ENCODE assay signal across 8 cellular contexts in the genomic region with DNA sequence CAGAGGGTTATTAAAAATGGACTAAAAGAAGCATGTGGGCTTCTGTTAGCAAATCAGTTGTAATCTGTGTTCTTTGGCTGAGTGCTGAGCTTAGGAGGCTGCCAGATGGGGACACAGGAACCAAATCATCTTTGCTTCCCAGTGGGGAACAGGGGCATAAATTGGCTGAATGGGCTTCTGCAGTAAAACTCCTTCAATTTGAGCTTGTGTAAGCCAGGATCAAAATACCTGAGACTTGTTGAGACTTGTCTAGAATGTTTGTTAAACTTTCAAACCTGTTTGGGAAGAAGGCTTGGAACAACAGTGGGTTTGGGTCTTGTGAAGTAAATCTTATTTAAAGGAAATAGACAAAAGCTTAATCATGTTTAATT. TPM values are rescaled to one million over a fixed set of nuclear protein-coding genes. Genes with fewer than 3 reads are reported as not detected.
A peak's percentile ranks its signal among the peaks of the same experiment; 100 is the strongest.
DNase-seq lines count a peak whose midpoint lies in the region; ATAC-seq, FAIRE-seq and TF ChIP-seq lines count a peak whose summit lies in the region.

No MANE protein-coding gene starts in this region.

- TF ChIP-seq RAD21 in HepG2 (CRISPR knock-in tag; IDR thresholded peaks at IDR 0.05): no peak

- H3K27ac ChIP-seq in BLaER1 treated with 17β-estradiol and CSF1 and Interleukin-3, amounts not matched to agents 10 nM and 100 nM: peak overlapping the region in 6 of 11 experiments; percentile 3 to 56 (median 25); a peak in 8 of 22 replicates
- H3K27ac ChIP-seq in KOPT-K1 (ENCODE audit: low read depth, low read length, poor library complexity, severe bottlenecking) (peak overlapping the region; percentile 56), HepG2 (ENCODE audit: extremely low read length, insufficient read depth, low read length) (peak overlapping the region; percentile 14), substantia nigra (ENCODE audit: low read depth, low read length, poor library complexity, severe bottlenecking) (no peak overlapping the region), uterus (peak overlapping the region in 1 of 2 donors; percentile 28)

- H3K9me3 Mint-ChIP-seq in activated T-helper 17 cell treated with anti-CD3 and anti-CD28 coated beads, Interleukin-2, amount 50 U/mL, for 72 hours: no peaks in the 10 kb centered on the region

- no TSS peak for BruUV-seq in HepG2 (replicated peaks; lab: Mats Ljungman, UMichigan)

- no peak overlapping the region for H2AFZ ChIP-seq in HepG2 (ENCODE audit: low read length)

- peak overlapping the region; percentile 88 for H3K27ac Mint-ChIP-seq in activated T-helper 17 cell treated with anti-CD3 and anti-CD28 coated beads, Interleukin-2, amount 50 U/mL, for 72 hours

- in situ Hi-C loops in HepG2 (cut with HindIII; ENCODE audit: extremely low pct_ligation_motif_present, low pct_unique_long_range_greater_than_20kb): no loop called here

- no peak for FAIRE-seq in HepG2 (lab: Jason Lieb, UNC)

- H3K27me3 Mint-ChIP-seq in activated T-helper 17 cell treated with anti-CD3 and anti-CD28 coated beads, Interleukin-2, amount 50 U/mL, for 72 hours: no peaks in the 10 kb centered on the region

- H3K4me1 ChIP-seq in BLaER1 treated with 17β-estradiol and CSF1 and Interleukin-3, amounts not matched to agents 10 nM and 100 nM: peaks cover 63 to 98% (median 78%) of the 10 kb centered on the region in 10 experiments
- H3K4me1 ChIP-seq in HepG2 (ENCODE audit: insufficient read depth, low read length): peaks cover 19% of the 10 kb centered on the region
- H3K4me1 ChIP-seq in uterus: peaks cover 0 to under 1% of the 10 kb centered on the region in 2 donors

- peaks cover 0 to 13% (median 0%) of the 10 kb centered on the region in 11 experiments; a peak in 3 of 22 replicates for H4K20me1 ChIP-seq in BLaER1 treated with 17β-estradiol and CSF1 and Interleukin-3, amounts not matched to agents 10 nM and 100 nM
- H4K20me1 ChIP-seq in HepG2 (ENCODE audit: insufficient read depth, low read length): no peaks in the 10 kb centered on the region

- H3K9me3 ChIP-seq in BLaER1 treated with 17β-estradiol and CSF1 and Interleukin-3, amounts not matched to agents 10 nM and 100 nM (replicated peaks in 1 of 11): no peaks in the 10 kb centered on the region
- H3K9me3 ChIP-seq in KOPT-K1 (ENCODE audit: insufficient read depth, low read length, poor library complexity, severe bottlenecking): no peaks in the 10 kb centered on the region
- no peaks in the 10 kb centered on the region for H3K9me3 ChIP-seq in HepG2 (ENCODE audit: low read length)
- H3K9me3 ChIP-seq in uterus: no peaks in the 10 kb centered on the region

- POLR2A ChIA-PET in HepG2 (lab: Yijun Ruan, JAX): interaction anchor here (0.8 to 1.5 kb wide), 3 partner anchors 24 to 253 kb away, joined by 3 to 6 read pairs (median 4); partner anchors contain the start of gene DMXL1

- no peak overlapping the region for H3K4me3 ChIP-seq in BLaER1 treated with 17β-estradiol and CSF1 and Interleukin-3, amounts not matched to agents 10 nM and 100 nM
- H3K4me3 ChIP-seq in HepG2 (replicated peaks in 1 of 3; ENCODE audit: insufficient read depth in 1 of 3, low read depth in 2 of 3, low read length in 3 of 3) (no peak overlapping the region), uterus (no peak overlapping the region)

- DNase-seq in HepG2 (ENCODE audit: low spot score): no peak
- no peak for DNase-seq in substantia nigra (lab: John Stamatoyannopoulos, UW)
- no peak for DNase-seq in uterus
- no peak for DNase-seq in GM19238 (ENCODE audit: insufficient read length, low spot score)
- DNase-seq in glomerular visceral epithelial cell (ENCODE audit: extremely low spot score): no peak

- H3K36me3 ChIP-seq in BLaER1 treated with 17β-estradiol and CSF1 and Interleukin-3, amounts not matched to agents 10 nM and 100 nM: peaks cover 0 to 4% (median 0%) of the 10 kb centered on the region in 11 experiments; a peak in 1 of 22 replicates
- H3K36me3 ChIP-seq in KOPT-K1 (ENCODE audit: insufficient read depth, low read length) (0 out of 2 replicates have a peak, but pooled peaks cover 4% of the 10 kb centered on the region), HepG2 (replicated peaks in 1 of 2; ENCODE audit: control insufficient read depth in 1 of 2, insufficient read depth in 2 of 2, low read length in 2 of 2) (no peaks in the 10 kb centered on the region), uterus (no peaks in the 10 kb centered on the region)

- TF ChIP-seq EP300 in HepG2 (IDR thresholded peaks at IDR 0.05; ENCODE audit: low read depth in 2 of 2, low read length in 2 of 2): no peak
- no peak for TF ChIP-seq EP300 in HepG2 (CRISPR knock-in tag; IDR thresholded peaks at IDR 0.05; ENCODE audit: borderline replicate concordance)

- peaks cover 73% of the 10 kb centered on the region for H3K4me1 Mint-ChIP-seq in activated T-helper 17 cell treated with anti-CD3 and anti-CD28 coated beads, Interleukin-2, amount 50 U/mL, for 72 hours

- CTCF ChIA-PET in HepG2 (lab: Yijun Ruan, JAX; ENCODE audit: low intra/inter-chr PET ratio, low total read pairs): no interaction called here

- TF ChIP-seq CTCF in HepG2 (CRISPR knock-in tag; IDR thresholded peaks at IDR 0.05) (no peak), uterus (IDR thresholded peaks at IDR 0.05) (no peak)

- H3K9ac ChIP-seq in BLaER1 treated with 17β-estradiol and CSF1 and Interleukin-3, amounts not matched to agents 10 nM and 100 nM: no peak overlapping the region
- no peak overlapping the region for H3K9ac ChIP-seq in HepG2 (ENCODE audit: insufficient read depth, low read depth, low read length)

- H3K4me3 Mint-ChIP-seq in activated T-helper 17 cell treated with anti-CD3 and anti-CD28 coated beads, Interleukin-2, amount 50 U/mL, for 72 hours: peak overlapping the region; percentile 79

- H3K79me2 ChIP-seq in HepG2 (ENCODE audit: insufficient read depth, low read length): no peaks in the 10 kb centered on the region

- H3K27me3 ChIP-seq in BLaER1 treated with 17β-estradiol and CSF1 and Interleukin-3, amounts not matched to agents 10 nM and 100 nM: no peaks in the 10 kb centered on the region
- H3K27me3 ChIP-seq in HepG2 (ENCODE audit: control insufficient read depth in 1 of 2, insufficient read depth in 2 of 2, low read length in 2 of 2) (no peaks in the 10 kb centered on the region), uterus (no peaks in the 10 kb centered on the region)

- intact Hi-C loops in HepG2 (cut with micrococcal nuclease; ENCODE audit: unreplicated experiment): no loop called here
- intact Hi-C loops in uterus (cut with DNase I; ENCODE audit: low total_unique reads): no loop called here

- TF ChIP-seq POLR2A in HepG2 (IDR thresholded peaks at IDR 0.05; ENCODE audit: insufficient read depth in 1 of 2, low read depth in 2 of 2, low read length in 2 of 2) (no peak), uterus (IDR thresholded peaks at IDR 0.05) (no peak)

- H3K4me2 ChIP-seq in BLaER1 treated with 17β-estradiol and CSF1 and Interleukin-3, amounts not matched to agents 10 nM and 100 nM: peak overlapping the region in 9 of 11 experiments; percentile 1 to 81 (median 56); a peak in 13 of 22 replicates
- H3K4me2 ChIP-seq in HepG2 (ENCODE audit: low read depth, low read length): no peak overlapping the region

- no peak for ATAC-seq in activated T-helper 17 cell treated with anti-CD3 and anti-CD28 coated beads, Interleukin-2, amount 50 U/mL, for 72 hours (replicated peaks)
- no peak for ATAC-seq in HepG2

- H3K36me3 Mint-ChIP-seq in activated T-helper 17 cell treated with anti-CD3 and anti-CD28 coated beads, Interleukin-2, amount 50 U/mL, for 72 hours (ENCODE audit: low read depth): peaks cover 67% of the 10 kb centered on the region

TF ChIP-seq in HepG2, 621 proteins besides CTCF, POLR2A, EP300 and RAD21 (continues in another document):
- TF ChIP-seq NKX3-1 (CRISPR knock-in tag; IDR thresholded peaks at IDR 0.05) (no peak), PATZ1 (CRISPR knock-in tag; IDR thresholded peaks at IDR 0.05) (no peak)

RNA-seq across cellular contexts. Expression of gene TNFAIP8, which starts 32.2 kb away (rescaled TPM):
- 100 to 1,000 TPM; 129 to 170 TPM for total RNA-seq in activated T-helper 17 cell treated with anti-CD3 and anti-CD28 coated beads, Interleukin-2, amount 50 U/mL, for 72 hours
- 11.2 and 14.9 TPM in 2 replicates for total RNA-seq in HepG2 (2016; rRNA removed; fragmentation: Illumina TruSeq; extraction: Trizol)
- total RNA-seq in HepG2 (2016; cell fraction: cytosol; rRNA removed; fragmentation: Illumina TruSeq; extraction: Trizol; ENCODE audit: low read depth): 3.2 and 3.7 TPM in 2 replicates
- total RNA-seq in HepG2 (2016; cell fraction: insoluble cytoplasmic fraction; rRNA removed; fragmentation: Illumina TruSeq; extraction: Trizol): 13.3 and 15.4 TPM in 2 replicates
- 7.0 and 8.4 TPM in 2 replicates for total RNA-seq in HepG2 (2016; cell fraction: membrane; rRNA removed; fragmentation: Illumina TruSeq; extraction: Trizol)
- total RNA-seq in HepG2 (2016; cell fraction: nucleus; rRNA removed; fragmentation: Illumina TruSeq; extraction: Trizol): 3.7 and 5.8 TPM in 2 replicates
- polyA plus RNA-seq in HepG2 (2011; rRNA removed): 4.9 and 6.4 TPM in 2 replicates
- polyA plus RNA-seq in HepG2 (2011; cell fraction: cytosol; rRNA removed): 6.7 and 7.1 TPM in 2 replicates
- 2.5 TPM in 2 replicates for polyA plus RNA-seq in HepG2 (2011; cell fraction: nucleus; rRNA removed)
- polyA plus RNA-seq in HepG2 (2012): 6.2 and 6.6 TPM in 2 replicates
- 1.0 and 1.2 TPM in 2 replicates for polyA plus RNA-seq in HepG2 (2016; cell fraction: cytosol; fragmentation: Illumina TruSeq; extraction: Trizol; ENCODE audit: low read depth)
- polyA plus RNA-seq in HepG2 (2016; cell fraction: insoluble cytoplasmic fraction; fragmentation: Illumina TruSeq; extraction: Trizol; ENCODE audit: low read depth): 16.1 and 16.3 TPM in 2 replicates
- 2.5 and 2.7 TPM in 2 replicates for polyA plus RNA-seq in HepG2 (2016; cell fraction: membrane; fragmentation: Illumina TruSeq; extraction: Trizol; ENCODE audit: low read depth)
- polyA plus RNA-seq in HepG2 (2016; cell fraction: nucleus; fragmentation: Illumina TruSeq; extraction: Trizol; ENCODE audit: insufficient read depth, low read depth): 5.1 and 5.5 TPM in 2 replicates
- polyA minus RNA-seq in HepG2 (2011; rRNA and poly(A)+ RNA removed; ENCODE audit: low replicate concordance): 3.0 and 11.3 TPM in 2 replicates
- 8.5 and 9.0 TPM in 2 replicates for polyA minus RNA-seq in HepG2 (2011; cell fraction: cytosol; rRNA and poly(A)+ RNA removed)
- polyA minus RNA-seq in HepG2 (2011; cell fraction: nucleus; rRNA and poly(A)+ RNA removed): 5.5 and 10.3 TPM in 2 replicates
- total RNA-seq in uterus: 10 to 100 TPM in 3 of 4 donors, 1 to 10 TPM in 1; 2.0 to 42.7 (median 15.5) TPM
